2 cellular contexts compared by ENCODE assay signal in genomic region chr6:31529329-31530150, GRCh38.
TF ChIP-seq lines count a peak whose summit lies in the region.

No MANE protein-coding gene starts in this region.

TF ChIP-seq in WTC11, 78 proteins besides CTCF, POLR2A, EP300 and RAD21 (continued from another document):
- no peak for TF ChIP-seq PREB (CRISPR knock-in tag; IDR thresholded peaks at IDR 0.05; ENCODE audit: borderline replicate concordance)
- TF ChIP-seq AR (CRISPR knock-in tag; IDR thresholded peaks at IDR 0.05) = peak; percentile 74; the same call in 1 of the 2 replicates
- TF ChIP-seq ATF1 (CRISPR knock-in tag; IDR thresholded peaks at IDR 0.05) = no peak
- no peak for TF ChIP-seq FOXP1 (CRISPR knock-in tag; IDR thresholded peaks at IDR 0.05; ENCODE audit: borderline replicate concordance)
- no peak for TF ChIP-seq CDX4 (CRISPR knock-in tag; IDR thresholded peaks at IDR 0.05; ENCODE audit: borderline replicate concordance)
- TF ChIP-seq ZBTB43 (CRISPR knock-in tag; IDR thresholded peaks at IDR 0.05) = no peak

TF ChIP-seq in HepG2, 621 proteins besides CTCF, POLR2A, EP300 and RAD21 (continued from another document and continues in another):
- peak; percentile 50 for TF ChIP-seq PATZ1 (CRISPR knock-in tag; IDR thresholded peaks at IDR 0.05)
- no peak for TF ChIP-seq MXD3 (CRISPR knock-in tag; IDR thresholded peaks at IDR 0.05)
- no peak for TF ChIP-seq GTF3A (CRISPR knock-in tag; conservative IDR thresholded peaks at IDR 0.05)
- peak; percentile 55; the same call in 1 of the 2 replicates for TF ChIP-seq ZNF572 (CRISPR knock-in tag; IDR thresholded peaks at IDR 0.05)
- TF ChIP-seq TRIM22 (IDR thresholded peaks at IDR 0.05) = no peak
- TF ChIP-seq SOX5 (CRISPR knock-in tag; IDR thresholded peaks at IDR 0.05; ENCODE audit: borderline replicate concordance) = no peak
- TF ChIP-seq MXI1 (IDR thresholded peaks at IDR 0.05; ENCODE audit: borderline replicate concordance, low read depth, low read length) = no peak; the same call in 2 of the 3 replicates
- TF ChIP-seq TCF7L2 (IDR thresholded peaks at IDR 0.05; ENCODE audit: low read depth, low read length) = no peak
- no peak for TF ChIP-seq ZNF343 (CRISPR knock-in tag; IDR thresholded peaks at IDR 0.05)
- 0 out of 2 replicates have a peak, but pooled peaks have one; percentile 47 for TF ChIP-seq ZNF850 (CRISPR knock-in tag; conservative IDR thresholded peaks at IDR 0.05)
- TF ChIP-seq AKNA (CRISPR knock-in tag; IDR thresholded peaks at IDR 0.05; ENCODE audit: borderline replicate concordance) = 0 out of 2 replicates have a peak, but pooled peaks have one; percentile 60
- TF ChIP-seq ZNF7 (CRISPR knock-in tag; IDR thresholded peaks at IDR 0.05) = no peak
- TF ChIP-seq ZSCAN5A (CRISPR knock-in tag; IDR thresholded peaks at IDR 0.05; ENCODE audit: borderline replicate concordance) = no peak
- no peak for TF ChIP-seq ZNF713 (CRISPR knock-in tag; IDR thresholded peaks at IDR 0.05)
- TF ChIP-seq ERF (CRISPR knock-in tag; IDR thresholded peaks at IDR 0.05) = 0 out of 2 replicates have a peak, but pooled peaks have one; percentile 23
- TF ChIP-seq MLLT10 (CRISPR knock-in tag; IDR thresholded peaks at IDR 0.05) = no peak
- TF ChIP-seq ZNF12 (CRISPR knock-in tag; IDR thresholded peaks at IDR 0.05) = no peak
- no peak for TF ChIP-seq GLI4 (CRISPR knock-in tag; IDR thresholded peaks at IDR 0.05; ENCODE audit: borderline replicate concordance)
- TF ChIP-seq RBM39 (IDR thresholded peaks at IDR 0.05; ENCODE audit: low read depth, low read length, poor library complexity, severe bottlenecking) = no peak
- TF ChIP-seq FOXO1 (CRISPR knock-in tag; IDR thresholded peaks at IDR 0.05) = no peak
- no peak for TF ChIP-seq GPN1 (CRISPR knock-in tag; IDR thresholded peaks at IDR 0.05; ENCODE audit: borderline replicate concordance)
- TF ChIP-seq ZNF564 (CRISPR knock-in tag; IDR thresholded peaks at IDR 0.05) = no peak
- 0 out of 2 replicates have a peak, but pooled peaks have one; percentile 42 for TF ChIP-seq BORCS8-MEF2B (CRISPR knock-in tag; IDR thresholded peaks at IDR 0.05)
- 0 out of 2 replicates have a peak, but pooled peaks have one; percentile 56 for TF ChIP-seq NCOA5 (CRISPR knock-in tag; IDR thresholded peaks at IDR 0.05)
- TF ChIP-seq ZNF777 (CRISPR knock-in tag; IDR thresholded peaks at IDR 0.05) = no peak
- TF ChIP-seq NFE2L1 (CRISPR knock-in tag; IDR thresholded peaks at IDR 0.05; ENCODE audit: borderline replicate concordance) = no peak
- no peak for TF ChIP-seq ZFP37 (CRISPR knock-in tag; IDR thresholded peaks at IDR 0.05; ENCODE audit: borderline replicate concordance)
- TF ChIP-seq CAMTA2 (CRISPR knock-in tag; IDR thresholded peaks at IDR 0.05; ENCODE audit: borderline replicate concordance) = no peak
- TF ChIP-seq GLMP (CRISPR knock-in tag; IDR thresholded peaks at IDR 0.05; ENCODE audit: borderline replicate concordance) = no peak
- peak; percentile 20; the same call in 1 of the 2 replicates for TF ChIP-seq ZNF431 (CRISPR knock-in tag; IDR thresholded peaks at IDR 0.05; ENCODE audit: borderline replicate concordance, low read depth)
- no peak for TF ChIP-seq GATA4 (IDR thresholded peaks at IDR 0.05; ENCODE audit: borderline replicate concordance, low read depth)
- no peak for TF ChIP-seq STAT6 (CRISPR knock-in tag; IDR thresholded peaks at IDR 0.05; ENCODE audit: borderline replicate concordance)
- no peak for TF ChIP-seq PPARG (CRISPR knock-in tag; conservative IDR thresholded peaks at IDR 0.05)
- no peak for TF ChIP-seq SP4 (CRISPR knock-in tag; IDR thresholded peaks at IDR 0.05)
- TF ChIP-seq SCMH1 (CRISPR knock-in tag; IDR thresholded peaks at IDR 0.05; ENCODE audit: borderline replicate concordance) = no peak
- TF ChIP-seq ZNF792 (CRISPR knock-in tag; IDR thresholded peaks at IDR 0.05) = no peak
- TF ChIP-seq ARNTL (CRISPR knock-in tag; IDR thresholded peaks at IDR 0.05) = no peak
- TF ChIP-seq EHMT2 (IDR thresholded peaks at IDR 0.05; ENCODE audit: borderline replicate concordance, low read depth, low read length) = no peak
- no peak for TF ChIP-seq ZNF674 (CRISPR knock-in tag; IDR thresholded peaks at IDR 0.05; ENCODE audit: low read depth)
- TF ChIP-seq HBP1 (CRISPR knock-in tag; IDR thresholded peaks at IDR 0.05; ENCODE audit: low read depth) = no peak
- peak; percentile 30; the same call in 1 of the 2 replicates for TF ChIP-seq NFKB2 (CRISPR knock-in tag; IDR thresholded peaks at IDR 0.05; ENCODE audit: borderline replicate concordance)
- no peak; the same call in 1 of the 2 replicates for TF ChIP-seq ZNF776 (CRISPR knock-in tag; IDR thresholded peaks at IDR 0.05)
- TF ChIP-seq TBX3 (IDR thresholded peaks at IDR 0.05; ENCODE audit: borderline replicate concordance) = no peak
- TF ChIP-seq HNRNPK (IDR thresholded peaks at IDR 0.05; ENCODE audit: low read depth, low read length, poor library complexity, severe bottlenecking) = peak; percentile 5
- no peak for TF ChIP-seq ZNF570 (CRISPR knock-in tag; IDR thresholded peaks at IDR 0.05; ENCODE audit: borderline replicate concordance)
- TF ChIP-seq KDM3A (CRISPR knock-in tag; IDR thresholded peaks at IDR 0.05; ENCODE audit: low read depth) = no peak
- TF ChIP-seq ZNF275 (CRISPR knock-in tag; IDR thresholded peaks at IDR 0.05; ENCODE audit: borderline replicate concordance) = 0 out of 2 replicates have a peak, but pooled peaks have one; percentile 2
- 0 out of 2 replicates have a peak, but pooled peaks have one; percentile 37 for TF ChIP-seq ZNF773 (CRISPR knock-in tag; IDR thresholded peaks at IDR 0.05; ENCODE audit: borderline replicate concordance)
